22 cellular contexts compared by ENCODE assay signal in genomic region chr4:29540439-29541102, GRCh38.
DNase-seq lines count a peak whose midpoint lies in the region; ATAC-seq and TF ChIP-seq lines count a peak whose summit lies in the region.
"Had no signal": no experiment of that assay in that cellular context is flagged by ENCODE, and none has a peak within 500 bp of the region (broad histone marks: within the 10 kb centered on the region; RNA-seq: fewer than 3 reads in every experiment).

No MANE protein-coding gene starts in this region.

- peaks cover 5% of the 10 kb centered on the region for H3K9me3 Mint-ChIP-seq in activated CD8-positive, alpha-beta T cell treated with anti-CD3 and anti-CD28 coated beads for 36 hours
- H3K9me3 Mint-ChIP-seq: activated naive CD8-positive, alpha-beta T cell treated with anti-CD3 and anti-CD28 coated beads, Interleukin-2, amount 50 U/mL, for 24 hours; activated T-helper 1 cell treated with anti-CD3 and anti-CD28 coated beads, Interleukin-12 subunit alpha, Interleukin-12 subunit beta, Interleukin-2, Interleukin-4 antibody, amounts not matched to agents 30 ng/mL and 10 ng/mL and 1 ng/mL, durations not matched to agents 14 hours and 24 hours and 36 hours had no signal

- in situ Hi-C loops in astrocyte of the spinal cord (cut with HindIII; ENCODE audit: low sequenced_read_pairs), result no loop called here

- CTCF ChIA-PET in activated CD8-positive, alpha-beta T cell treated with anti-CD3 and anti-CD28 coated beads for 36 hours (lab: Charles Lee), result no interaction called here

- no peak overlapping the region for H3K27ac ChIP-seq in upper lobe of right lung
- H3K27ac ChIP-seq: HL-60 had no signal

- POLR2A ChIA-PET in activated CD8-positive, alpha-beta T cell treated with anti-CD3 and anti-CD28 coated beads for 36 hours (lab: Charles Lee), result no interaction called here

- H3K4me1 Mint-ChIP-seq in activated CD8-positive, alpha-beta T cell treated with anti-CD3 and anti-CD28 coated beads for 36 hours (ENCODE audit: low read depth), result no peaks in the 10 kb centered on the region
- H3K4me1 Mint-ChIP-seq: activated naive CD8-positive, alpha-beta T cell treated with anti-CD3 and anti-CD28 coated beads, Interleukin-2, amount 50 U/mL, for 24 hours had no signal

- H3K4me1 ChIP-seq in upper lobe of right lung, result no peaks in the 10 kb centered on the region

- H3K4me3 ChIP-seq in astrocyte of the spinal cord (ENCODE audit: low read depth, low read length) (no peak overlapping the region), upper lobe of right lung (no peak overlapping the region)
- H3K4me3 ChIP-seq: K562 had no signal

- H3K27me3 ChIP-seq in upper lobe of right lung, result no peaks in the 10 kb centered on the region

- H3K27ac Mint-ChIP-seq in activated CD8-positive, alpha-beta T cell treated with anti-CD3 and anti-CD28 coated beads for 36 hours, result no peak overlapping the region
- H3K27ac Mint-ChIP-seq: activated naive CD8-positive, alpha-beta T cell treated with anti-CD3 and anti-CD28 coated beads, Interleukin-2, amount 50 U/mL, for 24 hours; activated T-helper 1 cell treated with anti-CD3 and anti-CD28 coated beads, Interleukin-12 subunit alpha, Interleukin-12 subunit beta, Interleukin-2, Interleukin-4 antibody, amounts not matched to agents 30 ng/mL and 10 ng/mL and 1 ng/mL, durations not matched to agents 14 hours and 24 hours and 36 hours; CD8-positive, alpha-beta T cell had no signal

- H3K4me3 Mint-ChIP-seq in activated CD8-positive, alpha-beta T cell treated with anti-CD3 and anti-CD28 coated beads for 36 hours, result no peak overlapping the region
- H3K4me3 Mint-ChIP-seq: activated naive CD8-positive, alpha-beta T cell treated with anti-CD3 and anti-CD28 coated beads, Interleukin-2, amount 50 U/mL, for 24 hours; activated T-helper 1 cell treated with anti-CD3 and anti-CD28 coated beads, Interleukin-12 subunit alpha, Interleukin-12 subunit beta, Interleukin-2, Interleukin-4 antibody, amounts not matched to agents 30 ng/mL and 10 ng/mL and 1 ng/mL, durations not matched to agents 14 hours and 24 hours and 36 hours; CD8-positive, alpha-beta T cell had no signal

- ATAC-seq in GM21529 (IDR thresholded peaks at IDR 0.05; ENCODE audit: unreplicated experiment) (peak; percentile 55), HG03442 (IDR thresholded peaks at IDR 0.05; ENCODE audit: unreplicated experiment) (peak; percentile 55), upper lobe of right lung (no peak), HG03175 (IDR thresholded peaks at IDR 0.05; ENCODE audit: unreplicated experiment) (no peak)
- no peak for ATAC-seq in activated CD8-positive, alpha-beta T cell treated with anti-CD3 and anti-CD28 coated beads for 36 hours
- ATAC-seq: activated naive CD8-positive, alpha-beta T cell treated with anti-CD3 and anti-CD28 coated beads, Interleukin-2, amount 50 U/mL, for 24 hours; CD8-positive, alpha-beta T cell; K562 had no signal

- intact Hi-C loops in upper lobe of right lung (cut with DNase I), result no loop called here
- intact Hi-C loops in activated CD8-positive, alpha-beta T cell treated with anti-CD3 and anti-CD28 coated beads for 36 hours (cut with micrococcal nuclease), result no loop called here

- DNase-seq in GM10266 (ENCODE audit: extremely low spot score), result peak; percentile 3
- peak; percentile 8 for DNase-seq in astrocyte of the spinal cord (ENCODE audit: low read depth, low spot score)
- DNase-seq in activated CD4-positive, alpha-beta T cell treated with anti-CD3 and anti-CD28 coated beads, Interleukin-2, amount 50 U/mL, for 4 hours, result no peak
- DNase-seq in upper lobe of right lung, result no peak
- no peak for DNase-seq in activated CD8-positive, alpha-beta T cell treated with anti-CD3 and anti-CD28 coated beads for 36 hours
- DNase-seq: activated CD8-positive, alpha-beta memory T cell treated with anti-CD3 and anti-CD28 coated beads for 24 hours; activated naive CD8-positive, alpha-beta T cell treated with anti-CD3 and anti-CD28 coated beads, Interleukin-2, amount 50 U/mL, for 24 hours; CD8-positive, alpha-beta T cell; central memory CD4-positive, alpha-beta T cell; effector memory CD4-positive, alpha-beta T cell; GOT3; hippocampal formation; kidney glomerular epithelial cell; NCI-H2171; retina; stimulated activated naive CD4-positive, alpha-beta T cell treated with Interleukin-2 at 50 U/mL for 16 hours had no signal

- no peaks in the 10 kb centered on the region for H3K9me3 ChIP-seq in upper lobe of right lung

- H3K27me3 Mint-ChIP-seq in activated CD8-positive, alpha-beta T cell treated with anti-CD3 and anti-CD28 coated beads for 36 hours, result no peaks in the 10 kb centered on the region
- H3K27me3 Mint-ChIP-seq: activated naive CD8-positive, alpha-beta T cell treated with anti-CD3 and anti-CD28 coated beads, Interleukin-2, amount 50 U/mL, for 24 hours had no signal

- TF ChIP-seq CTCF in GM10266 (IDR thresholded peaks at IDR 0.05; ENCODE audit: control insufficient read depth, insufficient read depth, low read depth, missing control alignments) (no peak), astrocyte of the spinal cord (IDR thresholded peaks at IDR 0.05; ENCODE audit: low read depth, low read length) (no peak), upper lobe of right lung (IDR thresholded peaks at IDR 0.05) (no peak)
- no peak for TF ChIP-seq CTCF in activated CD8-positive, alpha-beta T cell treated with anti-CD3 and anti-CD28 coated beads for 36 hours (IDR thresholded peaks at IDR 0.05)

- H3K36me3 ChIP-seq in upper lobe of right lung, result no peaks in the 10 kb centered on the region

- H3K36me3 Mint-ChIP-seq in activated CD8-positive, alpha-beta T cell treated with anti-CD3 and anti-CD28 coated beads for 36 hours (ENCODE audit: low read depth), result no peaks in the 10 kb centered on the region
- H3K36me3 Mint-ChIP-seq: CD8-positive, alpha-beta T cell had no signal

Comparison
In these comparisons a context has a peak if more than half of its experiments do, and no peak if none do; other contexts are left out.
1. DNase-seq: peak in GM10266 (single experiment) and astrocyte of the spinal cord (single experiment); none in activated CD4-positive, alpha-beta T cell treated with anti-CD3 and anti-CD28 coated beads, Interleukin-2, amount 50 U/mL, for 4 hours (0 of 2), upper lobe of right lung (single experiment) and activated CD8-positive, alpha-beta T cell treated with anti-CD3 and anti-CD28 coated beads for 36 hours (single experiment).
2. ATAC-seq: peak in GM21529 (single experiment) and HG03442 (single experiment); none in upper lobe of right lung (single experiment), activated CD8-positive, alpha-beta T cell treated with anti-CD3 and anti-CD28 coated beads for 36 hours (single experiment) and HG03175 (single experiment).